Comparison of ENCODE assay signal across 16 cellular contexts in the genomic region with DNA sequence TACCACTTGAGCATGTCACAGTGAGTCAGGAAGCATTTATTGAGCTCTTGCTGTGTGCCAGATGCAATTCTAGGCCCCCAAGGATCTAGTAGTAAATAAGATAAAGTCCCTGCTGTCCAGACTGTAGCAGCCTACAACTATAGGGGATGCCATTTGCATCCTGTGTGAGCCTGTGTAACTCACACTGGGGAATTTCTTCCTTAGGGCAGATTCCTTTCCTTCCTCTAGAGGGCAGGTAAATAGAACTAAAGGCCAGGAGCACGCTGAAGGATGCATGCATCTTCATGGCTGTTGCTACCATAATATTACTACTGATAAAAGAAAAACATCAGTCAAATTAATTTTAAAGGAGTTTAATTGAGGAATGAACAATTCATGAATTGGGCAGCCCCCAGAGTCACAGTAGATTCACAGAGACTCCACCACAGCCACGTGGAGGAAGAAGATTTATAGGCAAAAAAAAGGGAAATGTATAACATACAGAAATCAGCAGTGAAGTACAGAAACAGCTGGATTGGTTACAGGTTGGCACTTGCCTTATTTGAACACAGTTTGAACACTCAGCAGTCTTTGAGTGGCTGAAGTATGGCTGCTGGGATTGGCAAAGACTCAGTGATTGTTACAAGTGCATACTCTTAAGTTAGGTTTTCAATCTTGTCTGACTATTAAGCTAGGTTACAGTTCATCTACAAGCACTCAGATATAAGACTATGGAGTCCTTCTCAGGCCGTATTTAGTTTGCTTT.
DNase-seq lines count a peak whose midpoint lies in the region; ATAC-seq and TF ChIP-seq lines count a peak whose summit lies in the region.
"Had no signal": no experiment of that assay in that cellular context is flagged by ENCODE, and none has a peak within 500 bp of the region (broad histone marks: within the 10 kb centered on the region; RNA-seq: fewer than 3 reads in every experiment).

No MANE protein-coding gene starts in this region.

- H3K27me3 Mint-ChIP-seq in CD4-positive, alpha-beta memory T cell, result peaks cover 1 to 2% of the 10 kb centered on the region in 2 donors
- H3K27me3 Mint-ChIP-seq: activated CD4-positive, alpha-beta T cell treated with anti-CD3 and anti-CD28 coated beads, Interleukin-2, amount 10 ng/mL, durations not matched to agents 24 days and 14 days had no signal

- no peak for TF ChIP-seq CTCF in vagina (IDR thresholded peaks at IDR 0.05)

- POLR2A ChIA-PET in CD4-positive, alpha-beta memory T cell (lab: Charles Lee; ENCODE audit: partially characterized antibody), result no interaction called here

- no peak overlapping the region for H3K18ac ChIP-seq in trophoblast cell (ENCODE audit: low read length)

- no peak overlapping the region for H3K14ac ChIP-seq in trophoblast cell (ENCODE audit: low read length)

- no peak for ATAC-seq in HG03342 (IDR thresholded peaks at IDR 0.05; ENCODE audit: unreplicated experiment)

- no peak overlapping the region for H4K12ac ChIP-seq in trophoblast cell (ENCODE audit: low read depth, low read length)

- no peak overlapping the region for H2AK5ac ChIP-seq in trophoblast cell (ENCODE audit: low read length)

- no peak overlapping the region for H3K27ac Mint-ChIP-seq in CD4-positive, alpha-beta memory T cell
- H3K27ac Mint-ChIP-seq: activated CD4-positive, alpha-beta T cell treated with anti-CD3 and anti-CD28 coated beads, Interleukin-2, amount 10 ng/mL, durations not matched to agents 24 days and 14 days had no signal

- peaks cover 0 to 5% (median 1%) of the 10 kb centered on the region in 4 donors for H3K4me1 Mint-ChIP-seq in CD4-positive, alpha-beta memory T cell

- peak; percentile 15 for DNase-seq in NCI-H748 (lab: John Stamatoyannopoulos, UW; ENCODE audit: unreplicated experiment)
- DNase-seq in NCI-H748 treated with DMSO at 0.1 percent for 48 hours (lab: John Stamatoyannopoulos, UW), result no peak
- DNase-seq in NCI-H146 treated with DMSO at 0.1 percent for 48 hours (lab: John Stamatoyannopoulos, UW; ENCODE audit: unreplicated experiment), result peak; percentile 11
- no peak for DNase-seq in epithelial cell of prostate (ENCODE audit: low read depth, low spot score)
- DNase-seq in trophoblast cell, result peak; percentile 36 to 78
- no peak for DNase-seq in CD4-positive, alpha-beta memory T cell
- DNase-seq in vagina (ENCODE audit: extremely low spot score in 2 of 2), result no peak
- DNase-seq: activated CD4-positive, alpha-beta T cell treated with anti-CD3 and anti-CD28 coated beads, Interleukin-2, amount 10 ng/mL, durations not matched to agents 24 days and 14 days; activated gamma-delta T cell; dermis blood vessel endothelial cell; IMR-90; mesenchymal stem cell; NCI-H446; posterior cingulate gyrus; stimulated activated CD4-positive, alpha-beta T cell treated with anti-CD3 and anti-CD28 coated beads, Interleukin-4, amount 100 ng/mL, for 24 hours had no signal

- no peaks in the 10 kb centered on the region for H3K27me3 ChIP-seq in trophoblast cell (ENCODE audit: insufficient read depth, low read length)
- no peaks in the 10 kb centered on the region for H3K27me3 ChIP-seq in CD4-positive, alpha-beta memory T cell (ENCODE audit: insufficient read depth, low read length)
- H3K27me3 ChIP-seq in vagina, result no peaks in the 10 kb centered on the region

- CTCF ChIA-PET in CD4-positive, alpha-beta memory T cell (lab: Charles Lee; ENCODE audit: partially characterized antibody), result interaction anchor here (1.7 kb wide), 1 partner anchor 10 kb away, joined by 6 read pairs; no protein-coding TSS in a partner anchor

- WGBS in trophoblast cell (ENCODE audit: extremely low coverage, insufficient coverage, insufficient read length), result no CpG with 5 or more reads among the region's 3 CpGs

- no peak for TF ChIP-seq POLR2A in vagina (IDR thresholded peaks at IDR 0.05)

- H3K9me3 ChIP-seq in trophoblast cell (ENCODE audit: insufficient read depth, low read depth, low read length) (peaks cover 3% of the 10 kb centered on the region), vagina (no peaks in the 10 kb centered on the region)
- H3K9me3 ChIP-seq in CD4-positive, alpha-beta memory T cell (ENCODE audit: control insufficient read depth in 1 of 2, low read length in 2 of 2), result no peaks in the 10 kb centered on the region

- H2BK12ac ChIP-seq in trophoblast cell (ENCODE audit: low read length), result no peak overlapping the region

- H3K36me3 Mint-ChIP-seq in CD4-positive, alpha-beta memory T cell, result no peaks in the 10 kb centered on the region

- intact Hi-C loops in CD4-positive, alpha-beta memory T cell (cut with micrococcal nuclease), result no loop called here
- intact Hi-C loops in vagina (cut with DNase I), result no loop called here

- H2BK120ac ChIP-seq in trophoblast cell (ENCODE audit: insufficient read depth, low read length, poor library complexity), result no peak overlapping the region

- no peaks in the 10 kb centered on the region for H3K36me3 ChIP-seq in trophoblast cell (ENCODE audit: control insufficient read depth in 1 of 2, insufficient read depth in 2 of 2, low read length in 2 of 2)
- no peaks in the 10 kb centered on the region for H3K36me3 ChIP-seq in CD4-positive, alpha-beta memory T cell (ENCODE audit: insufficient read depth, low read length)
- H3K36me3 ChIP-seq in vagina, result no peaks in the 10 kb centered on the region

- no peak overlapping the region for H2BK5ac ChIP-seq in trophoblast cell (ENCODE audit: low read depth, low read length, poor library complexity)

- no peaks in the 10 kb centered on the region for H3K79me1 ChIP-seq in trophoblast cell (ENCODE audit: low read length)

- H3K4me2 ChIP-seq in trophoblast cell (ENCODE audit: low read length), result no peak overlapping the region

- peak overlapping the region; percentile 1 for H3K27ac ChIP-seq in epithelial cell of prostate
- no peak overlapping the region for H3K27ac ChIP-seq in trophoblast cell (ENCODE audit: low read depth, low read length)
- H3K27ac ChIP-seq in CD4-positive, alpha-beta memory T cell (ENCODE audit: low read depth, low read length), result no peak overlapping the region
- no peak overlapping the region for H3K27ac ChIP-seq in vagina

- H3K4me3 ChIP-seq in trophoblast cell (ENCODE audit: low read depth, low read length), result no peak overlapping the region
- H3K4me3 ChIP-seq in CD4-positive, alpha-beta memory T cell (ENCODE audit: low read length in 2 of 2), result no peak overlapping the region
- no peak overlapping the region for H3K4me3 ChIP-seq in vagina

- no peak overlapping the region for H2AFZ ChIP-seq in trophoblast cell (ENCODE audit: insufficient read depth, low read length, poor library complexity)

- no peak overlapping the region for H4K8ac ChIP-seq in trophoblast cell (ENCODE audit: low read depth, low read length)

- H3K9me3 Mint-ChIP-seq in CD4-positive, alpha-beta memory T cell, result peaks cover 0 to 5% (median 3%) of the 10 kb centered on the region in 8 donors

- no peak overlapping the region for H3K9ac ChIP-seq in trophoblast cell (ENCODE audit: low read length)

- H3K23ac ChIP-seq in trophoblast cell (ENCODE audit: low read length), result no peak overlapping the region

- H3K4me3 Mint-ChIP-seq in CD4-positive, alpha-beta memory T cell, result no peak overlapping the region
- H3K4me3 Mint-ChIP-seq: activated CD4-positive, alpha-beta T cell treated with anti-CD3 and anti-CD28 coated beads, Interleukin-2, amount 10 ng/mL, durations not matched to agents 24 days and 14 days had no signal

- H3K4ac ChIP-seq in trophoblast cell (ENCODE audit: low read depth, low read length), result no peak overlapping the region

- H3K4me1 ChIP-seq in trophoblast cell (ENCODE audit: control insufficient read depth in 1 of 2, insufficient read depth in 2 of 2, low read length in 2 of 2), result no peaks in the 10 kb centered on the region
- H3K4me1 ChIP-seq in CD4-positive, alpha-beta memory T cell (ENCODE audit: insufficient read depth, low read length), result no peaks in the 10 kb centered on the region
- H3K4me1 ChIP-seq in vagina, result peaks cover 22% of the 10 kb centered on the region

- H4K91ac ChIP-seq in trophoblast cell (ENCODE audit: low read depth, low read length), result no peak overlapping the region

- no peaks in the 10 kb centered on the region for H3K79me2 ChIP-seq in trophoblast cell (ENCODE audit: control insufficient read depth, insufficient read depth, low read length, poor library complexity)

Comparison
In these comparisons a context has a peak if more than half of its experiments do, and no peak if none do; other contexts are left out.
1. DNase-seq: peak in NCI-H748 (single experiment), NCI-H146 treated with DMSO at 0.1 percent for 48 hours (single experiment) and trophoblast cell (2 of 2); none in NCI-H748 treated with DMSO at 0.1 percent for 48 hours (single experiment), epithelial cell of prostate (single experiment), CD4-positive, alpha-beta memory T cell (0 of 5) and vagina (0 of 2).